25 cellular contexts compared by ENCODE assay signal in genomic region chr3:65939841-65940246, GRCh38.
DNase-seq lines count a peak whose midpoint lies in the region; ATAC-seq and TF ChIP-seq lines count a peak whose summit lies in the region.
"Had no signal": no experiment of that assay in that cellular context is flagged by ENCODE, and none has a peak within 500 bp of the region (broad histone marks: within the 10 kb centered on the region; RNA-seq: fewer than 3 reads in every experiment).

No MANE protein-coding gene starts in this region.

- ATAC-seq in left cardiac atrium (peak; percentile 27 to 57), lung (ENCODE audit: insufficient read depth, low FRiP score) (peak; percentile 43), upper lobe of right lung (peak; percentile 80)
- ATAC-seq: naive thymus-derived CD4-positive, alpha-beta T cell had no signal

- peaks cover 3% of the 10 kb centered on the region for H3K9me3 Mint-ChIP-seq in T-helper 2 cell treated with Interferon-gamma antibody and Interleukin-4, amounts not matched to agents 5 μg/mL and 100 μg/mL, for 36 hours
- H3K9me3 Mint-ChIP-seq: activated CD4-positive, alpha-beta memory T cell treated with anti-CD3 and anti-CD28 coated beads for 36 hours; activated naive CD4-positive, alpha-beta T cell treated with anti-CD3 and anti-CD28 coated beads for 36 hours; CD4-positive, alpha-beta T cell; central memory CD8-positive, alpha-beta T cell; stimulated activated naive CD8-positive, alpha-beta T cell treated with anti-CD3 and anti-CD28 coated beads, Interleukin-15, Interleukin-2, amounts not matched to agents 100 ng/mL and 50 ng/mL, for 24 hours had no signal

- WGBS in lung, 2 donors = 71 to 92% methylated on average over 2 of the region's 2 CpGs

- intact Hi-C loops in left cardiac atrium (cut with DNase I) = no loop called here
- intact Hi-C loops in upper lobe of right lung (cut with DNase I) = no loop called here

- H3K9me3 ChIP-seq in right atrium auricular region (no peaks in the 10 kb centered on the region), adipocyte (ENCODE audit: control insufficient read depth, low read length) (no peaks in the 10 kb centered on the region), lung (ENCODE audit: control insufficient read depth in 2 of 2, insufficient read depth in 1 of 2, low read length in 1 of 2) (no peaks in the 10 kb centered on the region), upper lobe of right lung (no peaks in the 10 kb centered on the region)

- H3K27ac ChIP-seq in right atrium auricular region (no peak overlapping the region), lung (ENCODE audit: low read depth in 1 of 2, low read length in 1 of 2) (no peak overlapping the region), upper lobe of right lung (no peak overlapping the region)

- peaks cover 0 to 48% of the 10 kb centered on the region in 2 donors for H3K4me1 ChIP-seq in right atrium auricular region
- peaks cover 26% of the 10 kb centered on the region for H3K4me1 ChIP-seq in adipocyte (ENCODE audit: control insufficient read depth, insufficient read depth, low read length)
- peaks cover 9 to 19% of the 10 kb centered on the region in 2 donors for H3K4me1 ChIP-seq in lung (ENCODE audit: control insufficient read depth in 2 of 2, insufficient read depth in 2 of 2, low read length in 2 of 2)
- H3K4me1 ChIP-seq in upper lobe of right lung = peaks cover under 1% of the 10 kb centered on the region
- H3K4me1 ChIP-seq: parathyroid adenoma had no signal

- H3K36me3 Mint-ChIP-seq in T-helper 2 cell treated with Interferon-gamma antibody and Interleukin-4, amounts not matched to agents 5 μg/mL and 100 μg/mL, for 36 hours (ENCODE audit: low read depth) = no peaks in the 10 kb centered on the region
- H3K36me3 Mint-ChIP-seq: activated CD4-positive, alpha-beta memory T cell treated with anti-CD3 and anti-CD28 coated beads for 36 hours; naive thymus-derived CD4-positive, alpha-beta T cell had no signal

- DNase-seq in left cardiac atrium (no peak), right atrium auricular region (ENCODE audit: low spot score) (no peak), adipocyte (ENCODE audit: low read depth) (no peak), lung (ENCODE audit: low spot score) (no peak), upper lobe of right lung (no peak), 8988T (no peak), DMS 273 treated with DMSO at 0.1 percent for 48 hours (lab: John Stamatoyannopoulos, UW) (no peak)
- no peak for DNase-seq in T-helper 2 cell treated with Interferon-gamma antibody and Interleukin-4, amounts not matched to agents 5 μg/mL and 100 μg/mL, for 36 hours (ENCODE audit: low spot score)
- DNase-seq: ACHN; activated CD4-positive, alpha-beta memory T cell treated with anti-CD3 and anti-CD28 coated beads for 36 hours; activated naive CD4-positive, alpha-beta T cell treated with anti-CD3 and anti-CD28 coated beads for 36 hours; activated T-cell treated with anti-CD3 and anti-CD28 coated beads, Interleukin-2, amount 50 U/mL, for 1 hour; anterior cingulate cortex; CD4-positive, alpha-beta T cell; KG1; naive thymus-derived CD4-positive, alpha-beta T cell; NCI-H1092; NCI-H2029 treated with DMSO at 0.1 percent for 48 hours; NCI-H524 treated with DMSO at 0.1 percent for 48 hours; small intestine; stimulated activated CD4-positive, alpha-beta T cell treated with anti-CD3 and anti-CD28 coated beads, Interleukin-2, amount 100 ng/mL, for 48 hours; T-helper 1 cell had no signal

- no peaks in the 10 kb centered on the region for H3K27me3 Mint-ChIP-seq in T-helper 2 cell treated with Interferon-gamma antibody and Interleukin-4, amounts not matched to agents 5 μg/mL and 100 μg/mL, for 36 hours (ENCODE audit: low read depth)
- H3K27me3 Mint-ChIP-seq: activated CD4-positive, alpha-beta memory T cell treated with anti-CD3 and anti-CD28 coated beads for 36 hours; central memory CD8-positive, alpha-beta T cell had no signal

- no peak overlapping the region for H3K4me3 Mint-ChIP-seq in T-helper 2 cell treated with Interferon-gamma antibody and Interleukin-4, amounts not matched to agents 5 μg/mL and 100 μg/mL, for 36 hours
- H3K4me3 Mint-ChIP-seq: activated CD4-positive, alpha-beta memory T cell treated with anti-CD3 and anti-CD28 coated beads for 36 hours; activated naive CD4-positive, alpha-beta T cell treated with anti-CD3 and anti-CD28 coated beads for 36 hours; CD4-positive, alpha-beta T cell; central memory CD8-positive, alpha-beta T cell; naive thymus-derived CD4-positive, alpha-beta T cell; stimulated activated naive CD8-positive, alpha-beta T cell treated with anti-CD3 and anti-CD28 coated beads, Interleukin-15, Interleukin-2, amounts not matched to agents 100 ng/mL and 50 ng/mL, for 24 hours had no signal

- H3K4me3 ChIP-seq in right atrium auricular region (no peak overlapping the region), adipocyte (ENCODE audit: low read length) (peak overlapping the region; percentile 50), lung (no peak overlapping the region), upper lobe of right lung (no peak overlapping the region)

- no peaks in the 10 kb centered on the region for H3K27me3 ChIP-seq in right atrium auricular region
- H3K27me3 ChIP-seq in adipocyte (replicated peaks; ENCODE audit: control insufficient read depth, insufficient read depth, low read length) = no peaks in the 10 kb centered on the region
- no peaks in the 10 kb centered on the region for H3K27me3 ChIP-seq in lung (ENCODE audit: control insufficient read depth, insufficient read depth)
- no peaks in the 10 kb centered on the region for H3K27me3 ChIP-seq in upper lobe of right lung

- H3K36me3 ChIP-seq in right atrium auricular region (no peaks in the 10 kb centered on the region), adipocyte (ENCODE audit: control insufficient read depth, insufficient read depth, low read length, severe bottlenecking) (no peaks in the 10 kb centered on the region), lung (ENCODE audit: control insufficient read depth in 2 of 2, insufficient read depth in 2 of 2, low read length in 2 of 2) (no peaks in the 10 kb centered on the region), upper lobe of right lung (no peaks in the 10 kb centered on the region)

- H3K9ac ChIP-seq in adipocyte (ENCODE audit: low read length) = peak overlapping the region; percentile 13
- H3K9ac ChIP-seq: parathyroid adenoma had no signal

- peaks cover 5% of the 10 kb centered on the region for H3K4me1 Mint-ChIP-seq in T-helper 2 cell treated with Interferon-gamma antibody and Interleukin-4, amounts not matched to agents 5 μg/mL and 100 μg/mL, for 36 hours (ENCODE audit: low read depth)
- H3K4me1 Mint-ChIP-seq: central memory CD8-positive, alpha-beta T cell had no signal

- no peak overlapping the region for H3K27ac Mint-ChIP-seq in T-helper 2 cell treated with Interferon-gamma antibody and Interleukin-4, amounts not matched to agents 5 μg/mL and 100 μg/mL, for 36 hours
- H3K27ac Mint-ChIP-seq: activated CD4-positive, alpha-beta memory T cell treated with anti-CD3 and anti-CD28 coated beads for 36 hours; activated naive CD4-positive, alpha-beta T cell treated with anti-CD3 and anti-CD28 coated beads for 36 hours; CD4-positive, alpha-beta T cell; naive thymus-derived CD4-positive, alpha-beta T cell; stimulated activated naive CD8-positive, alpha-beta T cell treated with anti-CD3 and anti-CD28 coated beads, Interleukin-15, Interleukin-2, amounts not matched to agents 100 ng/mL and 50 ng/mL, for 24 hours had no signal

- TF ChIP-seq CTCF in right atrium auricular region (IDR thresholded peaks at IDR 0.05) (no peak), lung (IDR thresholded peaks at IDR 0.05; ENCODE audit: control extremely low read depth, extremely low read depth) (no peak), upper lobe of right lung (IDR thresholded peaks at IDR 0.05) (no peak)
